1 cellular context compared by ENCODE assay signal in genomic region chr1:146013566-146013937, GRCh38.
TF ChIP-seq lines count a peak whose summit lies in the region.

No MANE protein-coding gene starts in this region.

TF ChIP-seq in HCT116, 20 proteins besides CTCF, POLR2A, EP300 and RAD21:
- TF ChIP-seq POLR2AphosphoS5 (IDR thresholded peaks at IDR 0.05; ENCODE audit: low read depth, low read length), result no peak
- no peak for TF ChIP-seq SP1 (IDR thresholded peaks at IDR 0.05; ENCODE audit: low read depth)
- no peak for TF ChIP-seq ZBTB33 (IDR thresholded peaks at IDR 0.05; ENCODE audit: extremely low read depth, insufficient replicate concordance, low read length)
- no peak for TF ChIP-seq ZNF274 (IDR thresholded peaks at IDR 0.05; ENCODE audit: low read depth, low read length)
- no peak for TF ChIP-seq SRF (IDR thresholded peaks at IDR 0.05; ENCODE audit: low read depth)
- TF ChIP-seq EZH2 (IDR thresholded peaks at IDR 0.05), result no peak
- no peak for TF ChIP-seq EGR1 (IDR thresholded peaks at IDR 0.05; ENCODE audit: low read depth)
- TF ChIP-seq TCF7L2 (IDR thresholded peaks at IDR 0.05; ENCODE audit: borderline replicate concordance, extremely low read depth, insufficient read depth, insufficient read length), result no peak
- no peak for TF ChIP-seq SIN3A (IDR thresholded peaks at IDR 0.05; ENCODE audit: low read depth)
- TF ChIP-seq JUND (IDR thresholded peaks at IDR 0.05), result no peak
- no peak for TF ChIP-seq ELF1 (IDR thresholded peaks at IDR 0.05; ENCODE audit: borderline replicate concordance, low read depth)
- TF ChIP-seq, protein P1, sequence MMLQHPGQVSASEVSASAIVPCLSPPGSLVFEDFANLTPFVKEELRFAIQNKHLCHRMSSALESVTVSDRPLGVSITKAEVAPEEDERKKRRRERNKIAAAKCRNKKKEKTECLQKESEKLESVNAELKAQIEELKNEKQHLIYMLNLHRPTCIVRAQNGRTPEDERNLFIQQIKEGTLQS (IDR thresholded peaks at IDR 0.05), result no peak
- no peak for TF ChIP-seq EZH2phosphoT487 (IDR thresholded peaks at IDR 0.05; ENCODE audit: borderline replicate concordance)
- no peak for TF ChIP-seq CEBPB (IDR thresholded peaks at IDR 0.05; ENCODE audit: low read depth)
- no peak for TF ChIP-seq FOSL1 (IDR thresholded peaks at IDR 0.05; ENCODE audit: low read depth)
- TF ChIP-seq REST (IDR thresholded peaks at IDR 0.05; ENCODE audit: low read depth), result no peak
- no peak for TF ChIP-seq ZFX (IDR thresholded peaks at IDR 0.05)
- TF ChIP-seq YY1 (IDR thresholded peaks at IDR 0.05; ENCODE audit: extremely low read depth, insufficient replicate concordance, low read depth, low read length), result no peak
- TF ChIP-seq, protein P2, sequence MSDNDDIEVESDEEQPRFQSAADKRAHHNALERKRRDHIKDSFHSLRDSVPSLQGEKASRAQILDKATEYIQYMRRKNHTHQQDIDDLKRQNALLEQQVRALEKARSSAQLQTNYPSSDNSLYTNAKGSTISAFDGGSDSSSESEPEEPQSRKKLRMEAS (IDR thresholded peaks at IDR 0.05), result no peak
- TF ChIP-seq CBX3 (IDR thresholded peaks at IDR 0.05; ENCODE audit: low read depth), result no peak
